Comparison of ENCODE assay signal across 23 cellular contexts in the genomic region with DNA sequence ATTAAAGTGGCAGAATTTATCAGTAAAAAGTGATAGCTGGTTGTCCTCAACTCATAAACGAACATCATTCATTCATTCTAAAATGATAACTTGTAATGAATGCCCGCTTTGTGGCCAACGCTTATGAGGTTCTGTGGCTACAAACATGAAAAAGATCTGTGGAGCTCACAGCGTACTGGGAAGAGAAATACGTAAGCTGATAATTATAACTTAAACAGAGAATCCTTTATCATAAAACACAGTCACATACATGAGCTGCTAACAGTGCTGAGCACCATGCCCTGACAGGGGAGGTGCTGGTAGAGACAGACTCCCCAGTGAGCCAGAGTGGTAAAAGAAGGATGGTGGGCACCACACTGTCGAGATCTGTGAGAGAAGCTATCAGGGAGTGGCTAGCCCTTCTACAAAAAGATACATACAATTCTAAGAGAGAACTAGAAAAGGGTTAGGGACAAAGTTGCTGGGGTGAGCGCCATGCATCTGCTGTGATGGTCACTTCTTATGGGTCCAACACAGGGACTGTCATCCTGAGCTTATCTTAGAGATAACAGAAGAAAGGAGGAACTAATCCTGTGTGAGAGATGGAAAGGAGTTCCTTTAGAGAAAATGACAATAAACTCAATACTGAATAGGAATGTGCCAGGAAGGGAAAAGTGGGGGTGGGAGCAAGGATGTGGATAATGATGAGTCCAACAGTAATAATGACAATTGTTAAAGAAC.
DNase-seq lines count a peak whose midpoint lies in the region; ATAC-seq and TF ChIP-seq lines count a peak whose summit lies in the region.
"Had no signal": no experiment of that assay in that cellular context is flagged by ENCODE, and none has a peak within 500 bp of the region (broad histone marks: within the 10 kb centered on the region; RNA-seq: fewer than 3 reads in every experiment).

No MANE protein-coding gene starts in this region.

- H3K36me3 ChIP-seq in neural progenitor cell = peaks cover 9% of the 10 kb centered on the region
- H3K36me3 ChIP-seq: Peyer's patch, SJSA1 had no signal

- no peak overlapping the region for H2AFZ ChIP-seq in neural progenitor cell (replicated peaks)

- WGBS in right cardiac atrium = 90% methylated on average over 7 of the region's 7 CpGs

- peaks cover 18% of the 10 kb centered on the region for H3K36me3 Mint-ChIP-seq in neural progenitor cell
- H3K36me3 Mint-ChIP-seq: IgD-negative memory B cell had no signal

- peaks cover 31% of the 10 kb centered on the region for H3K4me1 Mint-ChIP-seq in neural progenitor cell

- DNase-seq in COLO829 (ENCODE audit: low spot score) (peak; percentile 91), RPMI7951 (ENCODE audit: low read depth) (peak; percentile 30), erythroblast (lab: John Stamatoyannopoulos, UW) (peak; percentile 41 to 50), neural progenitor cell (ENCODE audit: low spot score) (peak; percentile 23), NCI-H345 treated with DMSO at 0.1 percent for 48 hours (lab: John Stamatoyannopoulos, UW; ENCODE audit: unreplicated experiment) (no peak), AG08396 (ENCODE audit: low spot score) (no peak), right cardiac atrium (no peak)
- DNase-seq: ACHN; Calu3; CD8-positive, alpha-beta T cell; DMS153; Karpas-422; MV-4-11; NCI-H1105 treated with DMSO at 0.1 percent for 48 hours; NCI-H2029 treated with DMSO at 0.1 percent for 48 hours; NCI-H226; NCI-H524; NCI-H774; Peyer's patch had no signal

- H3K9ac ChIP-seq in neural progenitor cell = no peak overlapping the region

- no peaks in the 10 kb centered on the region for H3K27me3 Mint-ChIP-seq in neural progenitor cell (ENCODE audit: insufficient read depth, low read depth)
- H3K27me3 Mint-ChIP-seq: IgD-negative memory B cell had no signal

- H3K4me3 ChIP-seq in neural progenitor cell = no peak overlapping the region
- no peak overlapping the region for H3K4me3 ChIP-seq in right cardiac atrium (ENCODE audit: low read length)
- H3K4me3 ChIP-seq: Peyer's patch, SJSA1 had no signal

- intact Hi-C loops in right cardiac atrium (cut with DNase I) = no loop called here

- no peaks in the 10 kb centered on the region for H3K9me3 Mint-ChIP-seq in neural progenitor cell
- H3K9me3 Mint-ChIP-seq: CD8-positive, alpha-beta T cell; IgD-negative memory B cell had no signal

- peaks cover 32% of the 10 kb centered on the region for H3K79me2 ChIP-seq in neural progenitor cell (ENCODE audit: low read depth)

- H3K27ac Mint-ChIP-seq in neural progenitor cell = peak overlapping the region; percentile 59
- H3K27ac Mint-ChIP-seq: CD8-positive, alpha-beta T cell had no signal

- no peaks in the 10 kb centered on the region for H3K9me3 ChIP-seq in neural progenitor cell (ENCODE audit: low read depth)
- H3K9me3 ChIP-seq in right cardiac atrium (ENCODE audit: control insufficient read depth, low read length) = no peaks in the 10 kb centered on the region
- H3K9me3 ChIP-seq: Peyer's patch, SJSA1 had no signal

- no peak for TF ChIP-seq CTCF in neural progenitor cell (IDR thresholded peaks at IDR 0.05)

- H3K27me3 ChIP-seq in neural progenitor cell = no peaks in the 10 kb centered on the region
- H3K27me3 ChIP-seq in right cardiac atrium (ENCODE audit: control insufficient read depth, insufficient read depth) = no peaks in the 10 kb centered on the region
- H3K27me3 ChIP-seq: Peyer's patch, SJSA1 had no signal

- peaks cover 3% of the 10 kb centered on the region for H4K20me1 ChIP-seq in neural progenitor cell (ENCODE audit: low read depth)

- H3K27ac ChIP-seq in neural progenitor cell = peak overlapping the region; percentile 74
- no peak overlapping the region for H3K27ac ChIP-seq in right cardiac atrium (ENCODE audit: low read length)
- H3K27ac ChIP-seq: Peyer's patch, SJSA1 had no signal

- H3K4me3 Mint-ChIP-seq in neural progenitor cell = no peak overlapping the region
- H3K4me3 Mint-ChIP-seq: CD8-positive, alpha-beta T cell; IgD-negative memory B cell had no signal

- H3K4me1 ChIP-seq in neural progenitor cell (peaks cover 54% of the 10 kb centered on the region), right cardiac atrium (ENCODE audit: control insufficient read depth, insufficient read depth, low read length) (no peaks in the 10 kb centered on the region)
- H3K4me1 ChIP-seq: Peyer's patch, SJSA1 had no signal

- ATAC-seq in right cardiac atrium (no peak), esophagus mucosa (no peak)
- ATAC-seq: CD8-positive, alpha-beta T cell; Right ventricle myocardium inferior had no signal

- no peak for TF ChIP-seq POLR2A in erythroblast (IDR thresholded peaks at IDR 0.05; ENCODE audit: low read length)

- peak overlapping the region; percentile 63 for H3K4me2 ChIP-seq in neural progenitor cell

- peaks cover 40% of the 10 kb centered on the region for H3F3A ChIP-seq in neural progenitor cell (ENCODE audit: low read depth)

Comparison
In these comparisons a context has a peak if more than half of its experiments do, and no peak if none do; other contexts are left out.
1. DNase-seq: peak in COLO829 (single experiment), RPMI7951 (single experiment), erythroblast (2 of 2) and neural progenitor cell (single experiment); none in NCI-H345 treated with DMSO at 0.1 percent for 48 hours (single experiment), AG08396 (single experiment) and right cardiac atrium (0 of 3).